Comparison of ENCODE assay signal across 17 cellular contexts in the genomic region with DNA sequence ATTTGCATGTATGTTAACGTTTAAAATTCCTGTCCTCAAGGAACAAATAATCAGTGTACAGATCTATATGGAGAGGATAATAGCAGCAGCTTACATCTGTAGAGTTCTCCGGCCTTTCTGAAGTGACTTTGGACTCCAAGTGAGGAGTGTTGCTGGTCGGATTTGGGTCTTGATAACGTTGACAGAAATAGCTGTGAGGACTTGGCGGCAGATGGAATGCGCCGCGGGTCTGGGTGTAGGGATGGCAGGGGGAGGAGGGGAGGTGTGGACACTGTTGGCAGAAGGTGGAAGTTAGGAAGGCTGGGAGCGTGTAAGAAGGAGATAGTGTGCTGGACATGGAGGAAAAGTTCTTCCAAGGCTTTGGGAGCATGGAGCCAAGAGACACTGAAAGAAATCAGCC.
DNase-seq lines count a peak whose midpoint lies in the region; ATAC-seq, FAIRE-seq and TF ChIP-seq lines count a peak whose summit lies in the region.
"Had no signal": no experiment of that assay in that cellular context is flagged by ENCODE, and none has a peak within 500 bp of the region (broad histone marks: within the 10 kb centered on the region; RNA-seq: fewer than 3 reads in every experiment).

No MANE protein-coding gene starts in this region.

- TF ChIP-seq CTCF in HepG2 (CRISPR knock-in tag; IDR thresholded peaks at IDR 0.05) (no peak), right lobe of liver (IDR thresholded peaks at IDR 0.05) (no peak), right atrium auricular region (IDR thresholded peaks at IDR 0.05) (no peak)

- H3K14ac ChIP-seq in trophoblast cell (ENCODE audit: low read length) = no peak overlapping the region

- no peak overlapping the region for H2BK12ac ChIP-seq in trophoblast cell (ENCODE audit: low read length)

- TF ChIP-seq EP300 in HepG2 (IDR thresholded peaks at IDR 0.05; ENCODE audit: low read depth in 2 of 2, low read length in 2 of 2) (no peak), HepG2 (CRISPR knock-in tag; IDR thresholded peaks at IDR 0.05; ENCODE audit: borderline replicate concordance) (no peak)

- 17% methylated on average over 9 of the region's 9 CpGs for WGBS in HepG2 (ENCODE audit: low lambda C conversion rate)
- 79% methylated on average over 9 of the region's 9 CpGs for WGBS in right lobe of liver (ENCODE audit: insufficient coverage, low coverage, low lambda C conversion rate, missing lambda C conversion rate)
- WGBS in trophoblast cell (ENCODE audit: extremely low coverage, insufficient coverage, insufficient read length) = no CpG with 5 or more reads among the region's 9 CpGs

- no peak for DNase-seq in HepG2 (ENCODE audit: low spot score)
- DNase-seq in right lobe of liver = no peak
- no peak for DNase-seq in right atrium auricular region (ENCODE audit: low spot score)
- peak in 1 of 2 donors; percentile 36 for DNase-seq in trophoblast cell
- DNase-seq in caudate nucleus (lab: John Stamatoyannopoulos, UW) = no peak
- DNase-seq in putamen (ENCODE audit: low spot score) = no peak
- no peak for DNase-seq in NCI-H1436 (lab: John Stamatoyannopoulos, UW)
- DNase-seq: DMS53, GM23248, MV-4-11, NCI-H1417 treated with DMSO at 0.1 percent for 48 hours, NCI-H2081 treated with DMSO at 0.1 percent for 48 hours, NCI-H524 treated with DMSO at 0.1 percent for 48 hours had no signal

- H3K27ac ChIP-seq in HepG2 (ENCODE audit: extremely low read length, insufficient read depth, low read length) (no peak overlapping the region), right lobe of liver (no peak overlapping the region), right atrium auricular region (peak overlapping the region; percentile 46 to 86), trophoblast cell (ENCODE audit: low read depth, low read length) (no peak overlapping the region), caudate nucleus (ENCODE audit: low read depth, low read length) (no peak overlapping the region)
- H3K27ac ChIP-seq: BLaER1 treated with 17β-estradiol and CSF1 and Interleukin-3, amounts not matched to agents 10 nM and 100 nM; GM23248 had no signal

- no peak overlapping the region for H2BK120ac ChIP-seq in trophoblast cell (ENCODE audit: insufficient read depth, low read length, poor library complexity)

- H4K91ac ChIP-seq in trophoblast cell (ENCODE audit: low read depth, low read length) = no peak overlapping the region

- no peak overlapping the region for H4K8ac ChIP-seq in trophoblast cell (ENCODE audit: low read depth, low read length)

- ATAC-seq in HepG2 (no peak), right lobe of liver (no peak), GM18505 (IDR thresholded peaks at IDR 0.05; ENCODE audit: unreplicated experiment) (no peak)

- no peak for TF ChIP-seq POLR2A in HepG2 (IDR thresholded peaks at IDR 0.05; ENCODE audit: insufficient read depth in 1 of 2, low read depth in 2 of 2, low read length in 2 of 2)
- no peak for TF ChIP-seq POLR2A in right lobe of liver (IDR thresholded peaks at IDR 0.05)
- TF ChIP-seq POLR2A in GM18505 (IDR thresholded peaks at IDR 0.05; ENCODE audit: borderline replicate concordance, extremely low read depth, insufficient read depth, insufficient read length) = no peak

- H3K79me2 ChIP-seq in HepG2 (ENCODE audit: insufficient read depth, low read length) = no peaks in the 10 kb centered on the region
- no peaks in the 10 kb centered on the region for H3K79me2 ChIP-seq in trophoblast cell (ENCODE audit: control insufficient read depth, insufficient read depth, low read length, poor library complexity)

- H3K4me1 ChIP-seq in HepG2 (ENCODE audit: insufficient read depth, low read length) (peaks cover 56% of the 10 kb centered on the region), right lobe of liver (peaks cover 0 to 9% (median 0%) of the 10 kb centered on the region in 4 donors), right atrium auricular region (peaks cover 0 to 19% of the 10 kb centered on the region in 2 donors), trophoblast cell (ENCODE audit: control insufficient read depth in 1 of 2, insufficient read depth in 2 of 2, low read length in 2 of 2) (peaks cover 0 to 3% of the 10 kb centered on the region in 2 experiments)
- H3K4me1 ChIP-seq: BLaER1 treated with 17β-estradiol and CSF1 and Interleukin-3, amounts not matched to agents 10 nM and 100 nM had no signal

- in situ Hi-C loops in HepG2 (cut with HindIII; ENCODE audit: extremely low pct_ligation_motif_present, low pct_unique_long_range_greater_than_20kb) = no loop called here

- no peaks in the 10 kb centered on the region for H4K20me1 ChIP-seq in HepG2 (ENCODE audit: insufficient read depth, low read length)
- H4K20me1 ChIP-seq: BLaER1 treated with 17β-estradiol and CSF1 and Interleukin-3, amounts not matched to agents 10 nM and 100 nM had no signal

- no peak overlapping the region for H2BK5ac ChIP-seq in trophoblast cell (ENCODE audit: low read depth, low read length, poor library complexity)

- FAIRE-seq in HepG2 (lab: Jason Lieb, UNC) = no peak
- FAIRE-seq: GM18507, HTR-8/SVneo had no signal

- no TSS peak for BruUV-seq in HepG2 (replicated peaks; lab: Mats Ljungman, UMichigan)

- no peak overlapping the region for H3K4me3 ChIP-seq in HepG2 (replicated peaks in 1 of 3; ENCODE audit: insufficient read depth in 1 of 3, low read depth in 2 of 3, low read length in 3 of 3)
- H3K4me3 ChIP-seq in right lobe of liver = no peak overlapping the region
- no peak overlapping the region for H3K4me3 ChIP-seq in right atrium auricular region
- H3K4me3 ChIP-seq in trophoblast cell (ENCODE audit: low read depth, low read length) = no peak overlapping the region
- H3K4me3 ChIP-seq: BLaER1 treated with 17β-estradiol and CSF1 and Interleukin-3, amounts not matched to agents 10 nM and 100 nM; GM23248 had no signal

- H3K9ac ChIP-seq in HepG2 (ENCODE audit: insufficient read depth, low read depth, low read length) = no peak overlapping the region
- no peak overlapping the region for H3K9ac ChIP-seq in trophoblast cell (ENCODE audit: low read length)
- H3K9ac ChIP-seq: BLaER1 treated with 17β-estradiol and CSF1 and Interleukin-3, amounts not matched to agents 10 nM and 100 nM; GM23248 had no signal

- H4K12ac ChIP-seq in trophoblast cell (ENCODE audit: low read depth, low read length) = no peak overlapping the region

- H3K79me1 ChIP-seq in trophoblast cell (ENCODE audit: low read length) = no peaks in the 10 kb centered on the region

- intact Hi-C loops in HepG2 (cut with micrococcal nuclease; ENCODE audit: unreplicated experiment) = loop anchor here (5.0 kb wide), 1 partner anchor 564 kb away; no protein-coding TSS in a partner anchor
- intact Hi-C loops in right lobe of liver (cut with DNase I) = no loop called here

- no peak overlapping the region for H3K4ac ChIP-seq in trophoblast cell (ENCODE audit: low read depth, low read length)

- H3K23ac ChIP-seq in trophoblast cell (ENCODE audit: low read length) = no peak overlapping the region

- H2AFZ ChIP-seq in HepG2 (ENCODE audit: low read length) (no peak overlapping the region), trophoblast cell (ENCODE audit: insufficient read depth, low read length, poor library complexity) (peak overlapping the region; percentile 10)
- H2AFZ ChIP-seq: GM23248 had no signal

- POLR2A ChIA-PET in HepG2 (lab: Yijun Ruan, JAX) = interaction anchor here (0.6 kb wide), 1 partner anchor 22 kb away, joined by 3 read pairs; no protein-coding TSS in a partner anchor

- CTCF ChIA-PET in HepG2 (lab: Yijun Ruan, JAX; ENCODE audit: low intra/inter-chr PET ratio, low total read pairs) = no interaction called here

- no peaks in the 10 kb centered on the region for H3K36me3 ChIP-seq in HepG2 (replicated peaks in 1 of 2; ENCODE audit: control insufficient read depth in 1 of 2, insufficient read depth in 2 of 2, low read length in 2 of 2)
- no peaks in the 10 kb centered on the region for H3K36me3 ChIP-seq in right lobe of liver
- H3K36me3 ChIP-seq in right atrium auricular region = no peaks in the 10 kb centered on the region
- no peaks in the 10 kb centered on the region for H3K36me3 ChIP-seq in trophoblast cell (ENCODE audit: control insufficient read depth in 1 of 2, insufficient read depth in 2 of 2, low read length in 2 of 2)
- H3K36me3 ChIP-seq: BLaER1 treated with 17β-estradiol and CSF1 and Interleukin-3, amounts not matched to agents 10 nM and 100 nM had no signal

- no peak for TF ChIP-seq RAD21 in HepG2 (CRISPR knock-in tag; IDR thresholded peaks at IDR 0.05)

- H3K9me3 ChIP-seq in HepG2 (ENCODE audit: low read length) = no peaks in the 10 kb centered on the region
- no peaks in the 10 kb centered on the region for H3K9me3 ChIP-seq in right lobe of liver
- no peaks in the 10 kb centered on the region for H3K9me3 ChIP-seq in right atrium auricular region
- peaks cover 2% of the 10 kb centered on the region for H3K9me3 ChIP-seq in trophoblast cell (ENCODE audit: insufficient read depth, low read depth, low read length)
- H3K9me3 ChIP-seq: BLaER1 treated with 17β-estradiol and CSF1 and Interleukin-3, amounts not matched to agents 10 nM and 100 nM had no signal

- H2AK5ac ChIP-seq in trophoblast cell (ENCODE audit: low read length) = no peak overlapping the region

- no peak overlapping the region for H3K18ac ChIP-seq in trophoblast cell (ENCODE audit: low read length)

- H3K27me3 ChIP-seq in HepG2 (ENCODE audit: control insufficient read depth in 1 of 2, insufficient read depth in 2 of 2, low read length in 2 of 2) (peaks cover 0 to 4% of the 10 kb centered on the region in 2 experiments; a peak in 1 of 5 replicates), right lobe of liver (no peaks in the 10 kb centered on the region), right atrium auricular region (no peaks in the 10 kb centered on the region), trophoblast cell (ENCODE audit: insufficient read depth, low read length) (no peaks in the 10 kb centered on the region)
- H3K27me3 ChIP-seq: BLaER1 treated with 17β-estradiol and CSF1 and Interleukin-3, amounts not matched to agents 10 nM and 100 nM had no signal

- H3K4me2 ChIP-seq in HepG2 (ENCODE audit: low read depth, low read length) (peak overlapping the region; percentile 32), trophoblast cell (ENCODE audit: low read length) (no peak overlapping the region)
- H3K4me2 ChIP-seq: BLaER1 treated with 17β-estradiol and CSF1 and Interleukin-3, amounts not matched to agents 10 nM and 100 nM had no signal

TF ChIP-seq in HepG2, 621 proteins besides CTCF, POLR2A, EP300 and RAD21 (continues in another document):
- TF ChIP-seq ZNF558 (CRISPR knock-in tag; IDR thresholded peaks at IDR 0.05; ENCODE audit: borderline replicate concordance) (no peak), ZNF605 (CRISPR knock-in tag; IDR thresholded peaks at IDR 0.05) (no peak)

Comparison
In these comparisons a context has a peak if more than half of its experiments do, and no peak if none do; other contexts are left out.
1. H3K27ac ChIP-seq: peak in right atrium auricular region (2 of 2); none in HepG2 (single experiment), right lobe of liver (0 of 3), trophoblast cell (single experiment) and caudate nucleus (single experiment).